In the genomic region with DNA sequence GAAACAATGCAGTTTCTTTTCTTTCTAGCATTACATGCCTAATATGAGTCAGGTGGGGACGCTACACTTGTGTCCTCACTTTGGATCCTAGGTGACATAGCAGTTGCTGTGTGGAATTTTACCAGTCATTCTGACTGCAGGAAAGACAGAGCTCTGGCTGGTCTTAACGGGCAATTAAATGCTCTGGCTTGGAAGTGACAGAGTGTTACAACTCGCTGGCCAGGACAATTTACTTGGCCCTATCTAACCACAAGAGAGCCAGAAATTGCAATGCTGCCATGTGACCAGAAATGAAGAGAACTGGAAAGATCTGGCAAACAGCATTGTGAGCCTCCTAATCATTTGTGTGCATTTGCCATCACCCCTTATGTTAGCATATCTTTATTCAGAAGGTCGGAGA, we compare ENCODE assay signal across 12 cellular contexts.
DNase-seq lines count a peak whose midpoint lies in the region; ATAC-seq and TF ChIP-seq lines count a peak whose summit lies in the region.
"Had no signal": no experiment of that assay in that cellular context is flagged by ENCODE, and none has a peak within 500 bp of the region (broad histone marks: within the 10 kb centered on the region; RNA-seq: fewer than 3 reads in every experiment).

No MANE protein-coding gene starts in this region.

- H3K27me3 ChIP-seq in upper lobe of right lung: no peaks in the 10 kb centered on the region
- H3K27me3 ChIP-seq: esophagus squamous epithelium had no signal

- H3K4me3 ChIP-seq in fibroblast of the aortic adventitia (ENCODE audit: low read depth, low read length): no peak overlapping the region
- no peak overlapping the region for H3K4me3 ChIP-seq in mucosa of descending colon
- no peak overlapping the region for H3K4me3 ChIP-seq in upper lobe of right lung
- H3K4me3 ChIP-seq: esophagus squamous epithelium had no signal

- H3K27ac ChIP-seq in upper lobe of right lung: no peak overlapping the region
- H3K27ac ChIP-seq: esophagus squamous epithelium had no signal

- peak; percentile 23 for ATAC-seq in mucosa of descending colon
- peak; percentile 30 for ATAC-seq in upper lobe of right lung
- no peak for ATAC-seq in GM19328 (IDR thresholded peaks at IDR 0.05; ENCODE audit: unreplicated experiment)
- ATAC-seq in GM19397 (IDR thresholded peaks at IDR 0.05; ENCODE audit: unreplicated experiment): no peak
- no peak for ATAC-seq in HG03469 (IDR thresholded peaks at IDR 0.05; ENCODE audit: unreplicated experiment)

- H3K9me3 ChIP-seq in mucosa of descending colon (no peaks in the 10 kb centered on the region), upper lobe of right lung (no peaks in the 10 kb centered on the region)
- H3K9me3 ChIP-seq: Caco-2, esophagus squamous epithelium had no signal

- H3K36me3 ChIP-seq in mucosa of descending colon (ENCODE audit: low read depth) (no peaks in the 10 kb centered on the region), upper lobe of right lung (no peaks in the 10 kb centered on the region)
- H3K36me3 ChIP-seq: esophagus squamous epithelium had no signal

- intact Hi-C loops in mucosa of descending colon (cut with DNase I, micrococcal nuclease) (no loop called here), upper lobe of right lung (cut with DNase I) (no loop called here)

- no peak for TF ChIP-seq CTCF in fibroblast of the aortic adventitia (IDR thresholded peaks at IDR 0.05; ENCODE audit: insufficient read depth, low read length)
- no peak for TF ChIP-seq CTCF in mucosa of descending colon (IDR thresholded peaks at IDR 0.05)
- TF ChIP-seq CTCF in upper lobe of right lung (IDR thresholded peaks at IDR 0.05): no peak

- DNase-seq in NCI-H1417 (lab: John Stamatoyannopoulos, UW): peak in 2 of 3 experiments; percentile 26 to 60
- no peak for DNase-seq in NCI-H1417 treated with DMSO at 0.1 percent for 48 hours (lab: John Stamatoyannopoulos, UW)
- DNase-seq in fibroblast of the aortic adventitia (ENCODE audit: low read depth): peak; percentile 44
- peak in 1 of 3 donors; percentile 7 for DNase-seq in mucosa of descending colon
- no peak for DNase-seq in upper lobe of right lung
- DNase-seq: activated naive CD4-positive, alpha-beta T cell; Caco-2; esophagus squamous epithelium; NCI-H1105 treated with DMSO at 0.1 percent for 48 hours had no signal

- H3K4me1 ChIP-seq in mucosa of descending colon (ENCODE audit: low read depth): peaks cover 3% of the 10 kb centered on the region
- no peaks in the 10 kb centered on the region for H3K4me1 ChIP-seq in upper lobe of right lung
- H3K4me1 ChIP-seq: Caco-2, esophagus squamous epithelium had no signal

Comparison
In these comparisons a context has a peak if more than half of its experiments do, and no peak if none do; other contexts are left out.
1. DNase-seq: peak in NCI-H1417 (2 of 3) and fibroblast of the aortic adventitia (single experiment); none in NCI-H1417 treated with DMSO at 0.1 percent for 48 hours (single experiment) and upper lobe of right lung (single experiment).
2. ATAC-seq: peak in mucosa of descending colon (single experiment) and upper lobe of right lung (single experiment); none in GM19328 (single experiment), GM19397 (single experiment) and HG03469 (single experiment).